Comparison of ENCODE assay signal across 28 cellular contexts in genomic region chr1:19034721-19035120, GRCh38.
DNase-seq lines count a peak whose midpoint lies in the region; ATAC-seq, FAIRE-seq and TF ChIP-seq lines count a peak whose summit lies in the region.
"Had no signal": no experiment of that assay in that cellular context is flagged by ENCODE, and none has a peak within 500 bp of the region (broad histone marks: within the 10 kb centered on the region; RNA-seq: fewer than 3 reads in every experiment).

No MANE protein-coding gene starts in this region.

- peaks cover 0 to 15% (median 14%) of the 10 kb centered on the region in 10 experiments; a peak in 15 of 20 replicates for H3K4me1 ChIP-seq in BLaER1 treated with 17β-estradiol and CSF1 and Interleukin-3, amounts not matched to agents 10 nM and 100 nM
- H3K4me1 ChIP-seq in Loucy (ENCODE audit: insufficient read depth, low read length, poor library complexity, severe bottlenecking) (peaks cover 14% of the 10 kb centered on the region), prostate gland (replicated peaks) (peaks cover 6% of the 10 kb centered on the region)
- H3K4me1 ChIP-seq: BE2C, gastroesophageal sphincter had no signal

- DNase-seq in ecto neural progenitor cell (ENCODE audit: low spot score) (peak; percentile 43), prostate gland (ENCODE audit: low spot score) (no peak), COLO829 (ENCODE audit: low spot score) (no peak), A172 (ENCODE audit: low spot score) (no peak), H54 (ENCODE audit: insufficient read length, low spot score) (no peak)
- DNase-seq: activated B cell treated with CpG ODN at 0.5 μM for 24 hours; activated CD4-positive, alpha-beta T cell treated with anti-CD3 and anti-CD28 coated beads, Interleukin-2, amount 10 ng/mL, durations not matched to agents 7 days and 5 days; activated CD8-positive, alpha-beta memory T cell treated with anti-CD3 and anti-CD28 coated beads, Interleukin-2, amount 10 ng/mL, durations not matched to agents 7 days and 5 days; activated naive CD4-positive, alpha-beta T cell treated with Interleukin-2 at 50 U/mL for 16 hours; activated T-cell treated with anti-CD3 and anti-CD28 coated beads, Interleukin-2, amount 50 U/mL, for 48 hours; BE2C; naive thymus-derived CD8-positive, alpha-beta T cell; NCI-H1436 treated with DMSO at 0.1 percent for 48 hours; NCI-H446; NCI-H748 treated with DMSO at 0.1 percent for 48 hours; retina; SJCRH30; stimulated activated naive CD8-positive, alpha-beta T cell treated with anti-CD3 and anti-CD28 coated beads, Interleukin-15, Interleukin-2, amounts not matched to agents 100 U/mL and 50 U/mL, for 24 hours had no signal

- no peaks in the 10 kb centered on the region for H3K9me3 ChIP-seq in BLaER1 treated with 17β-estradiol and CSF1 and Interleukin-3, amounts not matched to agents 10 nM and 100 nM (replicated peaks in 1 of 11)
- no peaks in the 10 kb centered on the region for H3K9me3 ChIP-seq in Loucy (ENCODE audit: insufficient read depth, low read depth, low read length)
- H3K9me3 ChIP-seq in prostate gland, result no peaks in the 10 kb centered on the region
- H3K9me3 ChIP-seq: BE2C, gastroesophageal sphincter, SJCRH30, thoracic aorta had no signal

- TF ChIP-seq POLR2A in prostate gland (IDR thresholded peaks at IDR 0.05) (no peak), H54 (IDR thresholded peaks at IDR 0.05; ENCODE audit: low read depth, low read length) (no peak)

- 83% methylated on average over 9 of the region's 10 CpGs for WGBS in prostate gland

- FAIRE-seq in H54 (lab: Jason Lieb, UNC), result no peak
- FAIRE-seq: GM12891 had no signal

- no peaks in the 10 kb centered on the region for H3K79me2 ChIP-seq in Loucy (ENCODE audit: insufficient read depth, low read length)
- H3K79me2 ChIP-seq: hepatocyte had no signal

- TF ChIP-seq CTCF in Loucy (conservative IDR thresholded peaks at IDR 0.05; ENCODE audit: low read length) (no peak), prostate gland (IDR thresholded peaks at IDR 0.05) (no peak)

- peak overlapping the region in 2 of 11 experiments; percentile 24 to 29; a peak in 1 of 22 replicates for H3K9ac ChIP-seq in BLaER1 treated with 17β-estradiol and CSF1 and Interleukin-3, amounts not matched to agents 10 nM and 100 nM
- H3K9ac ChIP-seq in Loucy (ENCODE audit: low read depth, low read length, poor library complexity, severe bottlenecking), result peak overlapping the region; percentile 53

- H3K4me3 ChIP-seq in BLaER1 treated with 17β-estradiol and CSF1 and Interleukin-3, amounts not matched to agents 10 nM and 100 nM, result no peak overlapping the region
- H3K4me3 ChIP-seq in Loucy (ENCODE audit: low read length, poor library complexity, severe bottlenecking) (no peak overlapping the region), prostate gland (no peak overlapping the region)
- H3K4me3 ChIP-seq: dorsolateral prefrontal cortex, gastroesophageal sphincter, hepatocyte, lung, SJCRH30, thoracic aorta had no signal

- H3K27me3 ChIP-seq in BLaER1 treated with 17β-estradiol and CSF1 and Interleukin-3, amounts not matched to agents 10 nM and 100 nM, result no peaks in the 10 kb centered on the region
- no peaks in the 10 kb centered on the region for H3K27me3 ChIP-seq in Loucy (ENCODE audit: insufficient read depth, low read length, poor library complexity, severe bottlenecking)
- no peaks in the 10 kb centered on the region for H3K27me3 ChIP-seq in prostate gland (replicated peaks; ENCODE audit: insufficient read depth)
- H3K27me3 ChIP-seq: BE2C, dorsolateral prefrontal cortex, hepatocyte had no signal

- H3K9me2 ChIP-seq in Loucy (replicated peaks; ENCODE audit: low read depth, low read length), result no peaks in the 10 kb centered on the region

- H3K36me3 ChIP-seq in BLaER1 treated with 17β-estradiol and CSF1 and Interleukin-3, amounts not matched to agents 10 nM and 100 nM, result no peaks in the 10 kb centered on the region
- H3K36me3 ChIP-seq in Loucy (ENCODE audit: insufficient read depth, low read length) (no peaks in the 10 kb centered on the region), prostate gland (no peaks in the 10 kb centered on the region)
- H3K36me3 ChIP-seq: BE2C, gastroesophageal sphincter, SJCRH30, thoracic aorta had no signal

- intact Hi-C loops in prostate gland (cut with DNase I), result no loop called here

- H3F3A ChIP-seq in Loucy (ENCODE audit: low read depth), result no peaks in the 10 kb centered on the region

- H4K20me1 ChIP-seq in BLaER1 treated with 17β-estradiol and CSF1 and Interleukin-3, amounts not matched to agents 10 nM and 100 nM, result no peaks in the 10 kb centered on the region; a peak in 1 of 22 replicates
- no peaks in the 10 kb centered on the region for H4K20me1 ChIP-seq in Loucy (ENCODE audit: insufficient read depth, low read length, poor library complexity, severe bottlenecking)

- no peak overlapping the region; a peak in 1 of 22 replicates for H3K27ac ChIP-seq in BLaER1 treated with 17β-estradiol and CSF1 and Interleukin-3, amounts not matched to agents 10 nM and 100 nM
- H3K27ac ChIP-seq in prostate gland, result peak overlapping the region; percentile 61 to 72
- H3K27ac ChIP-seq: dorsolateral prefrontal cortex, gastroesophageal sphincter, hepatocyte, SJCRH30, thoracic aorta had no signal

- H2AFZ ChIP-seq in Loucy (ENCODE audit: low read length), result peak overlapping the region; percentile 71; the same call in 1 of the 2 replicates
- H2AFZ ChIP-seq: hepatocyte had no signal

- no peak for ATAC-seq in GM21723 (IDR thresholded peaks at IDR 0.05; ENCODE audit: unreplicated experiment)
- ATAC-seq: activated CD8-positive, alpha-beta memory T cell treated with anti-CD3 and anti-CD28 coated beads, Interleukin-2, amount 10 ng/mL, durations not matched to agents 7 days and 5 days; gastroesophageal sphincter; naive thymus-derived CD8-positive, alpha-beta T cell; stimulated activated naive CD8-positive, alpha-beta T cell treated with anti-CD3 and anti-CD28 coated beads, Interleukin-15, Interleukin-2, amounts not matched to agents 100 U/mL and 50 U/mL, for 24 hours; T-cell had no signal

- peak overlapping the region in 7 of 11 experiments; percentile 18 to 57 (median 45); a peak in 12 of 22 replicates for H3K4me2 ChIP-seq in BLaER1 treated with 17β-estradiol and CSF1 and Interleukin-3, amounts not matched to agents 10 nM and 100 nM
- H3K4me2 ChIP-seq in Loucy (ENCODE audit: low read depth, low read length, poor library complexity, severe bottlenecking), result peak overlapping the region; percentile 43
- H3K4me2 ChIP-seq: hepatocyte had no signal

Comparison
In these comparisons a context has a peak if more than half of its experiments do, and no peak if none do; other contexts are left out.
1. H3K27ac ChIP-seq: peak in prostate gland (2 of 2); none in BLaER1 treated with 17β-estradiol and CSF1 and Interleukin-3, amounts not matched to agents 10 nM and 100 nM (0 of 11).